In genomic region chr4:15682790-15683495, GRCh38 we compare ENCODE assay signal across 8 cellular contexts. TPM values are rescaled to one million over a fixed set of nuclear protein-coding genes. Genes with fewer than 3 reads are reported as not detected.
A peak's percentile ranks its signal among the peaks of the same experiment; 100 is the strongest.
DNase-seq lines count a peak whose midpoint lies in the region; ATAC-seq and TF ChIP-seq lines count a peak whose summit lies in the region.

No MANE protein-coding gene starts in this region.

- H3K9me3 Mint-ChIP-seq in activated naive CD4-positive, alpha-beta T cell treated with anti-CD3 and anti-CD28 coated beads, Interleukin-2, amount 10 ng/mL, durations not matched to agents 7 days and 5 days: no peaks in the 10 kb centered on the region
- H3K9me3 Mint-ChIP-seq in activated CD8-positive, alpha-beta T cell treated with anti-CD3 and anti-CD28 coated beads, Interleukin-2, amount 10 ng/mL, durations not matched to agents 7 days and 5 days (ENCODE audit: insufficient read depth): no peaks in the 10 kb centered on the region

- H3K9me3 ChIP-seq in upper lobe of left lung: no peaks in the 10 kb centered on the region

- no peak overlapping the region for H3K27ac Mint-ChIP-seq in activated naive CD4-positive, alpha-beta T cell treated with anti-CD3 and anti-CD28 coated beads, Interleukin-2, amount 10 ng/mL, durations not matched to agents 7 days and 5 days
- H3K27ac Mint-ChIP-seq in activated CD8-positive, alpha-beta T cell treated with anti-CD3 and anti-CD28 coated beads, Interleukin-2, amount 10 ng/mL, durations not matched to agents 7 days and 5 days: peak overlapping the region; percentile 97

- ATAC-seq in activated CD8-positive, alpha-beta T cell treated with anti-CD3 and anti-CD28 coated beads, Interleukin-2, amount 10 ng/mL, durations not matched to agents 7 days and 5 days: no peak
- ATAC-seq in upper lobe of left lung (ENCODE audit: low FRiP score in 2 of 2): no peak
- no peak for ATAC-seq in GM21717 (IDR thresholded peaks at IDR 0.05; ENCODE audit: unreplicated experiment)

- H3K36me3 Mint-ChIP-seq in activated naive CD4-positive, alpha-beta T cell treated with anti-CD3 and anti-CD28 coated beads, Interleukin-2, amount 10 ng/mL, durations not matched to agents 7 days and 5 days: peaks cover 45% of the 10 kb centered on the region
- peaks cover 43% of the 10 kb centered on the region for H3K36me3 Mint-ChIP-seq in activated CD8-positive, alpha-beta T cell treated with anti-CD3 and anti-CD28 coated beads, Interleukin-2, amount 10 ng/mL, durations not matched to agents 7 days and 5 days (ENCODE audit: low read depth)

- POLR2A ChIA-PET in activated CD8-positive, alpha-beta T cell treated with anti-CD3 and anti-CD28 coated beads, Interleukin-2, amount 10 ng/mL, durations not matched to agents 7 days and 5 days (lab: Charles Lee): interaction anchor here (0.7 to 3.1 kb wide), 5 partner anchors 27 to 680 kb away, joined by 3 to 13 read pairs (median 5); partner anchors contain the start of genes CPEB2 and FBXL5

- WGBS in upper lobe of left lung, 2 donors: 58 to 61% methylated on average over 6 of the region's 6 CpGs

- H3K36me3 ChIP-seq in kidney epithelial cell (ENCODE audit: control insufficient read depth, insufficient read depth, low read length): peaks cover 2% of the 10 kb centered on the region
- peaks cover 0 to 20% (median 3%) of the 10 kb centered on the region in 4 donors for H3K36me3 ChIP-seq in upper lobe of left lung

- no peak for TF ChIP-seq CTCF in kidney epithelial cell (IDR thresholded peaks at IDR 0.05; ENCODE audit: insufficient read depth, low read length, poor library complexity, severe bottlenecking)
- no peak for TF ChIP-seq CTCF in upper lobe of left lung (IDR thresholded peaks at IDR 0.05)

- peak overlapping the region; percentile 94 for H3K4me3 Mint-ChIP-seq in activated naive CD4-positive, alpha-beta T cell treated with anti-CD3 and anti-CD28 coated beads, Interleukin-2, amount 10 ng/mL, durations not matched to agents 7 days and 5 days
- H3K4me3 Mint-ChIP-seq in activated CD8-positive, alpha-beta T cell treated with anti-CD3 and anti-CD28 coated beads, Interleukin-2, amount 10 ng/mL, durations not matched to agents 7 days and 5 days: peak overlapping the region; percentile 99

- CTCF ChIA-PET in activated naive CD4-positive, alpha-beta T cell treated with anti-CD3 and anti-CD28 coated beads, Interleukin-2, amount 10 ng/mL, durations not matched to agents 7 days and 5 days (lab: Charles Lee): interaction anchor here (1.4 to 2.3 kb wide), 2 partner anchors 27 to 200 kb away, joined by 4 to 7 read pairs; partner anchors contain the start of gene FBXL5
- CTCF ChIA-PET in activated CD8-positive, alpha-beta T cell treated with anti-CD3 and anti-CD28 coated beads, Interleukin-2, amount 10 ng/mL, durations not matched to agents 7 days and 5 days (lab: Charles Lee): interaction anchor here (1.0 to 2.0 kb wide), 8 partner anchors 10 to 318 kb away, joined by 3 to 9 read pairs (median 4); no protein-coding TSS in a partner anchor

- no peak for TF ChIP-seq POLR2A in upper lobe of left lung (IDR thresholded peaks at IDR 0.05)

- H3K4me3 ChIP-seq in kidney epithelial cell (ENCODE audit: low read depth, low read length) (peak overlapping the region; percentile 93), upper lobe of left lung (peak overlapping the region; percentile 64 to 72 (median 66))

- peaks cover 41% of the 10 kb centered on the region for H3K4me1 Mint-ChIP-seq in activated naive CD4-positive, alpha-beta T cell treated with anti-CD3 and anti-CD28 coated beads, Interleukin-2, amount 10 ng/mL, durations not matched to agents 7 days and 5 days
- peaks cover 29% of the 10 kb centered on the region for H3K4me1 Mint-ChIP-seq in activated CD8-positive, alpha-beta T cell treated with anti-CD3 and anti-CD28 coated beads, Interleukin-2, amount 10 ng/mL, durations not matched to agents 7 days and 5 days (ENCODE audit: low read depth)

- peaks cover 15 to 32% (median 22%) of the 10 kb centered on the region in 4 donors for H3K4me1 ChIP-seq in upper lobe of left lung

- H3K27ac ChIP-seq in upper lobe of left lung: peak overlapping the region; percentile 87 to 95 (median 94)

- TF ChIP-seq EP300 in upper lobe of left lung (IDR thresholded peaks at IDR 0.05): no peak

- no peak for DNase-seq in activated naive CD4-positive, alpha-beta T cell treated with anti-CD3 and anti-CD28 coated beads, Interleukin-2, amount 10 ng/mL, durations not matched to agents 7 days and 5 days
- DNase-seq in activated naive CD4-positive, alpha-beta T cell (lab: John Stamatoyannopoulos, UW): no peak
- no peak for DNase-seq in activated CD8-positive, alpha-beta T cell treated with anti-CD3 and anti-CD28 coated beads, Interleukin-2, amount 10 ng/mL, durations not matched to agents 7 days and 5 days
- DNase-seq in kidney epithelial cell (ENCODE audit: low read depth) (no peak), upper lobe of left lung (no peak), AG08396 (ENCODE audit: low spot score) (no peak)
- no peak for DNase-seq in activated CD8-positive, alpha-beta memory T cell treated with anti-CD3 and anti-CD28 coated beads for 24 hours

- peaks cover 3% of the 10 kb centered on the region for H3K27me3 Mint-ChIP-seq in activated naive CD4-positive, alpha-beta T cell treated with anti-CD3 and anti-CD28 coated beads, Interleukin-2, amount 10 ng/mL, durations not matched to agents 7 days and 5 days
- H3K27me3 Mint-ChIP-seq in activated CD8-positive, alpha-beta T cell treated with anti-CD3 and anti-CD28 coated beads, Interleukin-2, amount 10 ng/mL, durations not matched to agents 7 days and 5 days (ENCODE audit: low read depth): no peaks in the 10 kb centered on the region

- H3K27me3 ChIP-seq in kidney epithelial cell (ENCODE audit: control insufficient read depth, insufficient read depth, low read length): no peaks in the 10 kb centered on the region
- no peaks in the 10 kb centered on the region for H3K27me3 ChIP-seq in upper lobe of left lung

RNA-seq across cellular contexts. Expression of gene FAM200B, which starts 1.3 kb away (rescaled TPM):
- 10 to 100 TPM; 15.8 to 17.2 TPM for total RNA-seq in activated CD8-positive, alpha-beta T cell treated with anti-CD3 and anti-CD28 coated beads, Interleukin-2, amount 10 ng/mL, durations not matched to agents 7 days and 5 days
- 25.7 and 42.1 TPM in 2 replicates for total RNA-seq in kidney epithelial cell
- total RNA-seq in upper lobe of left lung: 10 to 100 TPM; 13.6 to 48.2 (median 26.9) TPM

RNA-seq across cellular contexts. Expression of gene BST1, which starts 19.9 kb away (rescaled TPM):
- total RNA-seq in activated CD8-positive, alpha-beta T cell treated with anti-CD3 and anti-CD28 coated beads, Interleukin-2, amount 10 ng/mL, durations not matched to agents 7 days and 5 days: under 1 TPM; 0.60 to 0.71 TPM
- total RNA-seq in kidney epithelial cell (3.4 and 4.9 TPM in 2 replicates), upper lobe of left lung (10 to 100 TPM in 4 of 6 donors, 1 to 10 TPM in 2; 4.2 to 19.5 (median 11.1) TPM)

RNA-seq across cellular contexts. Expression of gene FBXL5, which starts 27.8 kb away (rescaled TPM):
- total RNA-seq in activated CD8-positive, alpha-beta T cell treated with anti-CD3 and anti-CD28 coated beads, Interleukin-2, amount 10 ng/mL, durations not matched to agents 7 days and 5 days: 10 to 100 TPM; 40.9 to 42.0 TPM
- total RNA-seq in kidney epithelial cell (44.1 and 51.1 TPM in 2 replicates), upper lobe of left lung (100 to 1,000 TPM in 2 of 6 donors, 10 to 100 TPM in 4; 52.4 to 146 (median 94.9) TPM)
